Comparison of ENCODE assay signal across 11 cellular contexts in the genomic region with DNA sequence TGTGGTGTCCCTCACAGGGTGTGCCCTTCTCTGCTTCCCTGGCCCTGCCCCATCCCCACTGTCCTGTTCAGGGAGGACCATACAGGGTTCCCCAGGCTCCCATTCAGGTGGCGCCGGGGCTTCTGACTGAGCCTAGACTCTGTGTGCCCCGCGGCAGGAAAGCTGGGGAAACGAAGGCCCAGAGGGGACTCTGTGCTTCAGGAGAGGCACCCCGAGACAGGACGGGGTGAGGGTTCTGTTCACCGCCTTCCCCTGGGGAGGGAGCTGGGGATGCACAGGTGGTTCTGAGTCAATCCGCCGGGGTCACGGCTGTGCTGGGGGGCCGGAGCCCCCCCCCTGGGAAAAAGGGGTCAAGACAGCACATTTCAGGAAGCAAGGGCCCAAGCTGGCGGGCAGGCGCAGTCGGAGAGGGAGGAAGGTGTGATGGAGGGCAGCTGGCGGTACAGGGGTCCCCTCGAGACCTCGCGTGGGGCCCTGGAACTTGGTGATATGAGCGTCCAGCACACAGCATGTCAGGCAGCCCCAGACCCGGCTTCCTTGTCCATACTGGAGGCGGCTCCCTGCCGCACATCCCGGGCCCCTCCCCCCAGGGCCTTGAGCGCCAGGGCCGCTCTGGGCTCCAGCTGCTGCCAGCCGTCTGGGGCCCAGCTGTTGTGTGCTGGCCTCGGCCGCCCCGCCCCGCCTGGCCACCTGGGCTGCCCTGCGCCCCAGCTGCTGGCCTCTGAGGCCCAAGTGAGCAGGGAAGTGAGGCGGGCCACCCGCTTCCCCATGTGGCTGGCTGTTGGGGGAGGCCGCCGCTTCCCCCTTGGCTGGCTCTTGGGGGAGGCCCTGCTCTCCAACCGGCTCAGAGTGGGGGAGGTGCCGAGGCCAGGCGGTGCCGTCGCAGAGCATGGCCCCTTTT. TPM values are rescaled to one million over a fixed set of nuclear protein-coding genes. Genes with fewer than 3 reads are reported as not detected.
A peak's percentile ranks its signal among the peaks of the same experiment; 100 is the strongest.
DNase-seq lines count a peak whose midpoint lies in the region; ATAC-seq and TF ChIP-seq lines count a peak whose summit lies in the region.
"Had no signal": no experiment of that assay in that cellular context is flagged by ENCODE, and none has a peak within 500 bp of the region (broad histone marks: within the 10 kb centered on the region; RNA-seq: fewer than 3 reads in every experiment).

No MANE protein-coding gene starts in this region.

- H3K9me2 ChIP-seq in OCI-LY7 (ENCODE audit: insufficient read depth, low read length): no peaks in the 10 kb centered on the region

- H3K27me3 ChIP-seq in HL-60 (ENCODE audit: insufficient read depth, poor library complexity, severe bottlenecking) (peaks cover 7% of the 10 kb centered on the region), heart left ventricle (peaks cover 6 to 70% (median 25%) of the 10 kb centered on the region in 9 donors), skeletal muscle satellite cell (ENCODE audit: control insufficient read depth, insufficient read depth, low read length) (peaks cover 18% of the 10 kb centered on the region)

- H3K4me3 ChIP-seq in HL-60 (replicated peaks; ENCODE audit: insufficient read depth, low read length): no peak overlapping the region
- H3K4me3 ChIP-seq in OCI-LY7 (ENCODE audit: low read depth, low read length, poor library complexity, severe bottlenecking): peak overlapping the region; percentile 68
- no peak overlapping the region for H3K4me3 ChIP-seq in heart left ventricle
- H3K4me3 ChIP-seq in skeletal muscle satellite cell (ENCODE audit: low read length): no peak overlapping the region

- H3K79me2 ChIP-seq in OCI-LY7 (ENCODE audit: insufficient read depth, low read depth, low read length): no peaks in the 10 kb centered on the region
- H3K79me2 ChIP-seq: parathyroid adenoma had no signal

- BruUV-seq in OCI-LY7 (replicated peaks; lab: Mats Ljungman, UMichigan): no TSS peak

- WGBS in heart left ventricle, 4 donors: 27 to 48% (median 43%) methylated on average over 17 to 41 of the region's 41 CpGs

- TF ChIP-seq CTCF in HL-60 (IDR thresholded peaks at IDR 0.05; ENCODE audit: insufficient read depth, low read length) (no peak), OCI-LY7 (conservative IDR thresholded peaks at IDR 0.05; ENCODE audit: low read length) (no peak), heart left ventricle (IDR thresholded peaks at IDR 0.05) (no peak)

- POLR2A ChIA-PET in OCI-LY7 (lab: Charles Lee): interaction anchor here (0.6 to 0.8 kb wide), 2 partner anchors 9 to 10 kb away, joined by 4 to 5 read pairs; no protein-coding TSS in a partner anchor

- peak; percentile 84 to 92 for DNase-seq in HL-60 (ENCODE audit: low read depth in 1 of 2, low spot score in 1 of 2)
- DNase-seq in OCI-LY7 (ENCODE audit: low spot score): peak; percentile 69
- DNase-seq in heart left ventricle: peak; percentile 39 to 86 (median 75)
- DNase-seq in HUDEP-2 (lab: John Stamatoyannopoulos, UW; ENCODE audit: unreplicated experiment in 76 of 76): no peak
- no peak for DNase-seq in stimulated activated CD4-positive, alpha-beta T cell treated with anti-CD3 and anti-CD28 coated beads, Interleukin-4, amount 100 ng/mL, for 4 hours
- no peak for DNase-seq in cerebellar cortex (ENCODE audit: low spot score)
- DNase-seq: activated CD4-positive, alpha-beta T cell treated with anti-CD3 and anti-CD28 coated beads, Interleukin-2, amount 50 U/mL, for 4 hours; effector CD8-positive, alpha-beta T cell had no signal

- peak overlapping the region; percentile 69 for H2AFZ ChIP-seq in OCI-LY7 (ENCODE audit: low read length)

- H3K36me3 ChIP-seq in OCI-LY7 (ENCODE audit: insufficient read depth, low read length) (no peaks in the 10 kb centered on the region), heart left ventricle (no peaks in the 10 kb centered on the region), skeletal muscle satellite cell (ENCODE audit: insufficient read depth, low read length) (no peaks in the 10 kb centered on the region)

- TF ChIP-seq POLR2A in heart left ventricle (IDR thresholded peaks at IDR 0.05): no peak

- H3K4me2 ChIP-seq in OCI-LY7 (ENCODE audit: low read length) (peak overlapping the region; percentile 90), skeletal muscle satellite cell (ENCODE audit: low read length) (peak overlapping the region; percentile 46)

- H3K27ac ChIP-seq in HL-60 (replicated peaks): peak overlapping the region; percentile 69
- peak overlapping the region; percentile 44 for H3K27ac ChIP-seq in OCI-LY7 (ENCODE audit: low read depth, low read length, poor library complexity, severe bottlenecking)
- no peak overlapping the region for H3K27ac ChIP-seq in heart left ventricle
- H3K27ac ChIP-seq: parathyroid adenoma had no signal

- no peak overlapping the region for H3K9ac ChIP-seq in skeletal muscle satellite cell (ENCODE audit: low read depth, low read length)
- H3K9ac ChIP-seq: parathyroid adenoma had no signal

- ATAC-seq in heart left ventricle: peak; percentile 33 to 86 (median 71)
- no peak for ATAC-seq in GM21367 (IDR thresholded peaks at IDR 0.05; ENCODE audit: unreplicated experiment)

- intact Hi-C loops in OCI-LY7 (cut with micrococcal nuclease; ENCODE audit: unreplicated experiment): loop anchor here (2.0 to 5.0 kb wide), 3 partner anchors 56 to 136 kb away; a partner anchor contains a TSS
- intact Hi-C loops in heart left ventricle (cut with DNase I): loop anchor here in 1 of 10 donors (10.0 kb wide), 1 partner anchor 188 kb away; no protein-coding TSS in a partner anchor

- CTCF ChIA-PET in OCI-LY7 (lab: Charles Lee; ENCODE audit: unreplicated experiment): interaction anchor here (0.7 kb wide), 1 partner anchor 53 kb away, joined by 3 read pairs; no protein-coding TSS in a partner anchor

- H4K20me1 ChIP-seq in OCI-LY7 (ENCODE audit: insufficient read depth, low read length): no peaks in the 10 kb centered on the region

- H3K4me1 ChIP-seq in OCI-LY7 (ENCODE audit: insufficient read depth, low read length, poor library complexity, severe bottlenecking): peaks cover 29% of the 10 kb centered on the region
- peaks cover 0 to 28% (median 20%) of the 10 kb centered on the region in 12 donors for H3K4me1 ChIP-seq in heart left ventricle
- peaks cover 25% of the 10 kb centered on the region for H3K4me1 ChIP-seq in skeletal muscle satellite cell (ENCODE audit: control insufficient read depth, insufficient read depth, low read length)

- H3K9me3 ChIP-seq in OCI-LY7 (ENCODE audit: low read length) (no peaks in the 10 kb centered on the region), heart left ventricle (no peaks in the 10 kb centered on the region), skeletal muscle satellite cell (replicated peaks; ENCODE audit: low read length) (no peaks in the 10 kb centered on the region)

RNA-seq across cellular contexts. Expression of a gene that starts 5.6 kb away (rescaled TPM):
- 3.6 and 4.4 TPM in 2 replicates for total RNA-seq in OCI-LY7 (2014; rRNA removed; shearing (Covaris generic))
- 0.88 and 1.9 TPM in 2 replicates for total RNA-seq in OCI-LY7 (2022)
- 1 to 10 TPM in 2 of 9 donors, under 1 TPM in 4, not detected in 3; 0.25 to 1.6 (median 0.54) TPM for total RNA-seq in heart left ventricle
- under 1 TPM; 0.53 to 0.80 TPM for polyA plus RNA-seq in heart left ventricle
- total RNA-seq in skeletal muscle satellite cell (2012; rRNA removed): not detected in 2 replicates

RNA-seq across cellular contexts. Expression of a gene that starts 10.8 kb away (rescaled TPM):
- total RNA-seq in OCI-LY7 (2014; rRNA removed; shearing (Covaris generic)): 66.7 and 89.1 TPM in 2 replicates
- 77.8 and 81.8 TPM in 2 replicates for total RNA-seq in OCI-LY7 (2022)
- total RNA-seq in heart left ventricle: 10 to 100 TPM; 15.1 to 27.8 (median 22.5) TPM
- polyA plus RNA-seq in heart left ventricle: 10 to 100 TPM; 39.2 to 43.6 TPM
- total RNA-seq in skeletal muscle satellite cell (2012; rRNA removed): 21.4 and 34.2 TPM in 2 replicates

RNA-seq across cellular contexts. Expression of a gene that starts 19.6 kb away (rescaled TPM):
- 0.19 TPM in 1 of 2 replicates, not detected in the other for total RNA-seq in OCI-LY7 (2014; rRNA removed; shearing (Covaris generic))
- total RNA-seq in OCI-LY7 (2022) (not detected in 2 replicates), heart left ventricle (10 to 100 TPM in 1 of 9 donors, 1 to 10 TPM in 7, under 1 TPM in 1; 0.31 to 11.2 (median 3.9) TPM)
- 1 to 10 TPM in 1 of 2 donors, under 1 TPM in 1; 0.19 to 7.4 TPM for polyA plus RNA-seq in heart left ventricle
- total RNA-seq in skeletal muscle satellite cell (2012; rRNA removed): not detected in 2 replicates

RNA-seq across cellular contexts. Expression of a gene that starts 29.5 kb away (rescaled TPM):
- total RNA-seq in OCI-LY7 (2014; rRNA removed; shearing (Covaris generic)): 211 and 239 TPM in 2 replicates
- total RNA-seq in OCI-LY7 (2022): 165 and 173 TPM in 2 replicates
- total RNA-seq in heart left ventricle: 10 to 100 TPM in 2 of 9 donors, 1 to 10 TPM in 7; 1.8 to 12.2 (median 5.4) TPM
- polyA plus RNA-seq in heart left ventricle: 10 to 100 TPM in 1 of 2 donors, 1 to 10 TPM in 1; 3.4 to 30.7 TPM
- 39.0 and 54.2 TPM in 2 replicates for total RNA-seq in skeletal muscle satellite cell (2012; rRNA removed)

RNA-seq across cellular contexts. Expression of a gene that starts 39.1 kb away (rescaled TPM):
- 16.9 and 22.7 TPM in 2 replicates for total RNA-seq in OCI-LY7 (2014; rRNA removed; shearing (Covaris generic))
- total RNA-seq in OCI-LY7 (2022) (30.1 and 33.6 TPM in 2 replicates), heart left ventricle (10 to 100 TPM; 14.3 to 30.5 (median 18.0) TPM)
- polyA plus RNA-seq in heart left ventricle: 10 to 100 TPM; 10.2 to 23.6 TPM
- total RNA-seq in skeletal muscle satellite cell (2012; rRNA removed): 11.6 and 13.2 TPM in 2 replicates

Comparison
In these comparisons a context has a peak if more than half of its experiments do, and no peak if none do; other contexts are left out.
1. DNase-seq: peak in HL-60 (2 of 2), OCI-LY7 (single experiment) and heart left ventricle (5 of 5); none in HUDEP-2 (0 of 76), stimulated activated CD4-positive, alpha-beta T cell treated with anti-CD3 and anti-CD28 coated beads, Interleukin-4, amount 100 ng/mL, for 4 hours (0 of 2) and cerebellar cortex (single experiment).
2. H3K27ac ChIP-seq: peak in HL-60 (single experiment) and OCI-LY7 (single experiment); none in heart left ventricle (0 of 12).